ENCODE assay signal across 1 cellular context in the genomic region with DNA sequence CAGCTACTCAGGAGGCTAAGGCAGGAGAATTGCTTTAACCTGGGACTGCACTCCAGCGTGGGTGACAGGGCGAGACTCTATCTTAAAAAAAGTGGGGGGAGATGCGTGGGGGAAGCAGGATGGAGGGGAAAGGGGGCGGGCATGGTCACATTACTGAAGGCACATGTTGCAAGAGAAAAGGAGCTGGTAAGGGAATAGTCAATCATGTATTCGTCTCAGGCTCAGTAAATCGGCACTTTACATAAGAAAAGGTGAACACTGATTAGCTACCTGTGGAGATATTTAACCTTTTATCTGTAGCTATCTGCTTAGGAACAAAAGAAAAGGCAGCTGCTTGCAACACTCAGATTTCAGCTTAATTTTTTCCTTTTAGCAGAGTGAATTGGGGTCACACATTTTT.
TF ChIP-seq lines count a peak whose summit lies in the region.

No MANE protein-coding gene starts in this region.

TF ChIP-seq in H1, 55 proteins besides CTCF, POLR2A, EP300 and RAD21 (continued from another document):
- no peak for TF ChIP-seq USF2 (IDR thresholded peaks at IDR 0.05; ENCODE audit: low read length)
- no peak for TF ChIP-seq GABPA (IDR thresholded peaks at IDR 0.05; ENCODE audit: borderline replicate concordance, insufficient read depth, low read length)
- TF ChIP-seq, protein P1, sequence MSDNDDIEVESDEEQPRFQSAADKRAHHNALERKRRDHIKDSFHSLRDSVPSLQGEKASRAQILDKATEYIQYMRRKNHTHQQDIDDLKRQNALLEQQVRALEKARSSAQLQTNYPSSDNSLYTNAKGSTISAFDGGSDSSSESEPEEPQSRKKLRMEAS (IDR thresholded peaks at IDR 0.05): peak; percentile 6; the same call in 1 of the 2 replicates
- TF ChIP-seq TBP (IDR thresholded peaks at IDR 0.05; ENCODE audit: low read depth, low read length): no peak
- TF ChIP-seq, protein P2, sequence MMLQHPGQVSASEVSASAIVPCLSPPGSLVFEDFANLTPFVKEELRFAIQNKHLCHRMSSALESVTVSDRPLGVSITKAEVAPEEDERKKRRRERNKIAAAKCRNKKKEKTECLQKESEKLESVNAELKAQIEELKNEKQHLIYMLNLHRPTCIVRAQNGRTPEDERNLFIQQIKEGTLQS (IDR thresholded peaks at IDR 0.05; ENCODE audit: insufficient read depth, low read depth, low read length): no peak
- no peak for TF ChIP-seq NANOG (IDR thresholded peaks at IDR 0.05; ENCODE audit: insufficient read depth, low read depth, low read length, poor library complexity, severe bottlenecking)
- no peak for TF ChIP-seq RXRA (IDR thresholded peaks at IDR 0.05; ENCODE audit: insufficient read depth, low read depth, low read length)
- peak; percentile 60 for TF ChIP-seq CEBPB (IDR thresholded peaks at IDR 0.05; ENCODE audit: low read depth, low read length)
- TF ChIP-seq POU5F1 (IDR thresholded peaks at IDR 0.05; ENCODE audit: low read depth, low read length): peak; percentile 54; the same call in 1 of the 2 replicates
- no peak for TF ChIP-seq FOSL1 (IDR thresholded peaks at IDR 0.05; ENCODE audit: insufficient read depth, low read depth, low read length)
TF ChIP-seq in H1: peak in this region for 3.
